20 cellular contexts compared by ENCODE assay signal in the genomic region with DNA sequence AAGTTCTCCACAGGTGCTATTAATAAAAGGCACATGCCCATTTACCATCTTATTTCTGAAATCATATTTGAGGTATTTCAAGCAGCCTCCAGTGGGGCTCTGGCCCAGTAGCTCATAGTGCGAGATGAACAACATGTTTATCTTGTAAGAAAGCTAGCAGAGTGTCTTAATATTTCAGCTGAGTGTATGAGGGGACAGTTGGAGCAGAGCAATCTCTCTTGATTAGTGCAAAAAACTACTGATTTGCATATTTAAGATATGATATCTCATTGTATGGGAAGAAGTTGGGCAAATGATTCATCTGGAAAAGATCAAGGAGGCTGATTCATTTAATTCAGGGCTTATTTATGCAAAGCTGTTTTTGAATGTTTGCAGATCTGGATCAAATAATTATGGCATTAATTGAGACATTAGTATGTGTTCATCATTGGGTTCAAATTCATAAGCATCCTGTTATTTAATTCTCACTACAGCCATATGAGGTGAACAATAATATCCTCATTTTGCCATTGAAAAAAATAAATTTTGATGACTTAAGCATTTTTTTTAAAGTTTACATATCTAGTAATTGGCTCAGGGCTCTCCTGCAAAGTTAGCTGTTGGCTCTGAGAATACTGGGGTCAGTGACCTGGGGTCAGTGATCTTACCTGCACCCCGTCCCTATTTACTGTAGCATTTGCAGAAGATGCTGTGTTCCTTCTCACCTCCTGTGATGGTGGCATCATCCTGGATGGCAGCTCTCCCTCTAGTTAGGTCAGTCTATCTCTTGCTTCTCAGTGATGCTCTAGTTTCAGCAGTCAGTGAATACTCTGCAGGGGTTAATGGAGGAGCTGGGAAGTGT.
"Had no signal": no experiment of that assay in that cellular context is flagged by ENCODE, and none has a peak within 500 bp of the region (broad histone marks: within the 10 kb centered on the region; RNA-seq: fewer than 3 reads in every experiment).

No MANE protein-coding gene starts in this region.

- H3K9me3 ChIP-seq: gastrocnemius medialis, tibial artery, uterus had no signal

- H3K4me1 ChIP-seq: gastrocnemius medialis, parathyroid adenoma, tibial artery, uterus had no signal

- H3K4me3 ChIP-seq: gastrocnemius medialis, tibial artery, uterus had no signal

- FAIRE-seq: TTC549 had no signal

- DNase-seq: activated CD4-positive, alpha-beta T cell treated with anti-CD3 and anti-CD28 coated beads for 36 hours; activated CD4-positive, alpha-beta T cell treated with anti-CD3 and anti-CD28 coated beads, Interleukin-2, amount 50 U/mL, for 4 hours; activated naive CD4-positive, alpha-beta T cell treated with Interleukin-2 at 50 U/mL for 16 hours; activated naive CD8-positive, alpha-beta T cell treated with anti-CD3 and anti-CD28 coated beads for 36 hours; activated T-cell treated with anti-CD3 and anti-CD28 coated beads, Interleukin-2, amount 50 U/mL, for 48 hours; amygdala; cortex of kidney; gastrocnemius medialis; hippocampal formation; mesenchymal stem cell; right cardiac atrium; stimulated activated CD4-positive, alpha-beta T cell treated with anti-CD3 and anti-CD28 coated beads, Interleukin-12 subunit alpha, Interleukin-12 subunit beta, amount 100 ng/mL, for 4 hours; stimulated activated CD4-positive, alpha-beta T cell treated with anti-CD3 and anti-CD28 coated beads, Interleukin-4, amount 100 ng/mL, for 4 hours; substantia nigra; T-helper 1 cell; tibial artery; uterus had no signal

- H2AFZ ChIP-seq: parathyroid adenoma had no signal

- H3K9ac ChIP-seq: parathyroid adenoma had no signal

- H3K27me3 ChIP-seq: gastrocnemius medialis, tibial artery, uterus had no signal

- H3K36me3 ChIP-seq: gastrocnemius medialis, tibial artery, uterus had no signal

- ATAC-seq: activated CD4-positive, alpha-beta T cell treated with anti-CD3 and anti-CD28 coated beads for 36 hours; gastrocnemius medialis; right cardiac atrium; WTC11 had no signal

- H3K79me2 ChIP-seq: parathyroid adenoma had no signal

- H3K27ac ChIP-seq: gastrocnemius medialis, parathyroid adenoma, tibial artery, uterus had no signal
